Comparison of ENCODE assay signal across 23 cellular contexts in genomic region chr9:4836676-4837075, GRCh38. TPM values are rescaled to one million over a fixed set of nuclear protein-coding genes. Genes with fewer than 3 reads are reported as not detected.
DNase-seq lines count a peak whose midpoint lies in the region; ATAC-seq and TF ChIP-seq lines count a peak whose summit lies in the region.
"Had no signal": no experiment of that assay in that cellular context is flagged by ENCODE, and none has a peak within 500 bp of the region (broad histone marks: within the 10 kb centered on the region; RNA-seq: fewer than 3 reads in every experiment).

No MANE protein-coding gene starts in this region.

- H3K36me3 ChIP-seq in ascending aorta (peaks cover 0 to 10% of the 10 kb centered on the region in 2 donors), tibial artery (peaks cover 8 to 26% (median 18%) of the 10 kb centered on the region in 3 donors), hepatocyte (replicated peaks; ENCODE audit: insufficient read depth, low read depth) (no peaks in the 10 kb centered on the region)

- TF ChIP-seq CTCF in ascending aorta (IDR thresholded peaks at IDR 0.05) (no peak), fibroblast of villous mesenchyme (IDR thresholded peaks at IDR 0.05; ENCODE audit: insufficient read depth, low read depth, low read length) (no peak), tibial artery (IDR thresholded peaks at IDR 0.05) (no peak), hepatocyte (IDR thresholded peaks at IDR 0.05; ENCODE audit: poor library complexity) (no peak)

- peaks cover 12 to 29% of the 10 kb centered on the region in 2 donors for H3K36me3 Mint-ChIP-seq in activated T-cell treated with anti-CD3 and anti-CD28 coated beads, Interleukin-2, amount 50 U/mL, for 72 hours (ENCODE audit: insufficient read depth in 2 of 2)
- H3K36me3 Mint-ChIP-seq: natural killer cell treated with Interleukin-12 subunit alpha and Interleukin-12 subunit beta and Interleukin-15 and Interleukin-18, amount 100 ng/mL, for 72 hours had no signal

- WGBS in hepatocyte (ENCODE audit: low lambda C conversion rate, missing lambda C conversion rate) = 92% methylated on average over 3 of the region's 3 CpGs

- ATAC-seq in activated T-cell treated with anti-CD3 and anti-CD28 coated beads, Interleukin-2, amount 50 U/mL, for 72 hours (replicated peaks in 1 of 2) = no peak
- ATAC-seq in HG02852 (IDR thresholded peaks at IDR 0.05; ENCODE audit: unreplicated experiment) = no peak
- ATAC-seq: activated T-cell treated with anti-CD3 and anti-CD28 coated beads, Interleukin-2, amount 50 U/mL, for 4 hours; natural killer cell treated with Interleukin-12 subunit alpha and Interleukin-12 subunit beta and Interleukin-15 and Interleukin-18, amount 100 ng/mL, for 72 hours; upper lobe of right lung had no signal

- peaks cover 86% of the 10 kb centered on the region for H3K4me1 Mint-ChIP-seq in activated T-cell treated with anti-CD3 and anti-CD28 coated beads, Interleukin-2, amount 50 U/mL, for 72 hours (ENCODE audit: low read depth)

- no peaks in the 10 kb centered on the region for H3K27me3 Mint-ChIP-seq in activated T-cell treated with anti-CD3 and anti-CD28 coated beads, Interleukin-2, amount 50 U/mL, for 72 hours (ENCODE audit: low read depth)
- H3K27me3 Mint-ChIP-seq: activated naive CD8-positive, alpha-beta T cell treated with anti-CD3 and anti-CD28 coated beads, Interleukin-2, amount 10 ng/mL, durations not matched to agents 7 days and 5 days; natural killer cell treated with Interleukin-12 subunit alpha and Interleukin-12 subunit beta and Interleukin-15 and Interleukin-18, amount 100 ng/mL, for 72 hours had no signal

- intact Hi-C loops in ascending aorta (cut with DNase I) (loop anchor here (5.0 kb wide), 1 partner anchor 151 kb away; the partner anchor contains the start of gene JAK2), tibial artery (cut with DNase I; ENCODE audit: low total_unique reads) (no loop called here)

- H3K27me3 ChIP-seq in ascending aorta = no peaks in the 10 kb centered on the region
- H3K27me3 ChIP-seq in tibial artery = no peaks in the 10 kb centered on the region
- no peaks in the 10 kb centered on the region for H3K27me3 ChIP-seq in hepatocyte
- H3K27me3 ChIP-seq: esophagus muscularis mucosa, stomach, upper lobe of right lung had no signal

- H4K20me1 ChIP-seq in hepatocyte (ENCODE audit: insufficient read depth, poor library complexity, severe bottlenecking) = no peaks in the 10 kb centered on the region

- no peaks in the 10 kb centered on the region for H3K9me3 ChIP-seq in ascending aorta
- H3K9me3 ChIP-seq in tibial artery = no peaks in the 10 kb centered on the region
- H3K9me3 ChIP-seq in hepatocyte (ENCODE audit: low read depth) = no peaks in the 10 kb centered on the region
- H3K9me3 ChIP-seq: esophagus muscularis mucosa, stomach, upper lobe of right lung had no signal

- no peaks in the 10 kb centered on the region for H3K9me3 Mint-ChIP-seq in activated T-cell treated with anti-CD3 and anti-CD28 coated beads, Interleukin-2, amount 50 U/mL, for 72 hours
- H3K9me3 Mint-ChIP-seq: activated naive CD8-positive, alpha-beta T cell treated with anti-CD3 and anti-CD28 coated beads, Interleukin-2, amount 10 ng/mL, durations not matched to agents 7 days and 5 days; activated T-cell treated with anti-CD3 and anti-CD28 coated beads, Interleukin-2, amount 50 U/mL, for 4 hours; natural killer cell treated with Interleukin-12 subunit alpha and Interleukin-12 subunit beta and Interleukin-15 and Interleukin-18, amount 100 ng/mL, for 72 hours had no signal

- H3K9me2 ChIP-seq in hepatocyte (replicated peaks; ENCODE audit: insufficient read depth) = no peaks in the 10 kb centered on the region

- DNase-seq in activated T-cell treated with anti-CD3 and anti-CD28 coated beads, Interleukin-2, amount 50 U/mL, for 72 hours = no peak
- no peak for DNase-seq in activated T-cell treated with anti-CD3 and anti-CD28 coated beads for 4 hours
- DNase-seq in ascending aorta (ENCODE audit: low spot score in 2 of 2) = no peak
- DNase-seq in fibroblast of villous mesenchyme (ENCODE audit: low read depth) = peak; percentile 60
- DNase-seq in tibial artery = no peak
- DNase-seq in hepatocyte (ENCODE audit: low spot score) = no peak
- DNase-seq in GM19238 (ENCODE audit: insufficient read length, low spot score) = no peak
- DNase-seq: activated CD4-positive, CD25-positive, alpha-beta regulatory T cell; activated naive CD8-positive, alpha-beta T cell treated with anti-CD3 and anti-CD28 coated beads, Interleukin-2, amount 10 ng/mL, durations not matched to agents 7 days and 5 days; activated T-cell treated with anti-CD3 and anti-CD28 coated beads, Interleukin-2, amount 50 U/mL, for 4 hours; effector CD4-positive, alpha-beta T cell; NCI-H1105; NCI-H2081 treated with DMSO at 0.1 percent for 48 hours; NCI-H446 treated with DMSO at 0.1 percent for 48 hours; NK-92 treated with Interleukin-12 subunit alpha and Interleukin-12 subunit beta, amount 100 ng/mL, for 24 hours; stimulated activated CD4-positive, alpha-beta T cell treated with anti-CD3 and anti-CD28 coated beads, Interleukin-2, amount 100 ng/mL, for 48 hours; stomach; T1000; upper lobe of right lung had no signal

- no peak overlapping the region for H3K4me3 Mint-ChIP-seq in activated T-cell treated with anti-CD3 and anti-CD28 coated beads, Interleukin-2, amount 50 U/mL, for 72 hours
- H3K4me3 Mint-ChIP-seq: activated naive CD8-positive, alpha-beta T cell treated with anti-CD3 and anti-CD28 coated beads, Interleukin-2, amount 10 ng/mL, durations not matched to agents 7 days and 5 days; activated T-cell treated with anti-CD3 and anti-CD28 coated beads, Interleukin-2, amount 50 U/mL, for 4 hours; natural killer cell treated with Interleukin-12 subunit alpha and Interleukin-12 subunit beta and Interleukin-15 and Interleukin-18, amount 100 ng/mL, for 72 hours had no signal

- H3K4me3 ChIP-seq in ascending aorta (no peak overlapping the region), fibroblast of villous mesenchyme (ENCODE audit: low read depth, low read length) (no peak overlapping the region), tibial artery (no peak overlapping the region), hepatocyte (no peak overlapping the region)
- H3K4me3 ChIP-seq: esophagus muscularis mucosa, SK-N-MC, stomach, upper lobe of right lung had no signal

- H3K4me2 ChIP-seq in hepatocyte = no peak overlapping the region

- peak overlapping the region; percentile 1 for H3K27ac Mint-ChIP-seq in activated T-cell treated with anti-CD3 and anti-CD28 coated beads, Interleukin-2, amount 50 U/mL, for 72 hours
- H3K27ac Mint-ChIP-seq: activated naive CD8-positive, alpha-beta T cell treated with anti-CD3 and anti-CD28 coated beads, Interleukin-2, amount 10 ng/mL, durations not matched to agents 7 days and 5 days had no signal

- H3K79me2 ChIP-seq in hepatocyte = peaks cover 3% of the 10 kb centered on the region

- H3K27ac ChIP-seq in ascending aorta (peak overlapping the region; percentile 64 to 79), tibial artery (peak overlapping the region; percentile 82 to 84), hepatocyte (no peak overlapping the region)
- H3K27ac ChIP-seq: SK-N-MC, upper lobe of right lung had no signal

- peaks cover 0 to 35% of the 10 kb centered on the region in 2 donors for H3K4me1 ChIP-seq in ascending aorta
- peaks cover 0 to 86% (median 51%) of the 10 kb centered on the region in 4 donors for H3K4me1 ChIP-seq in tibial artery
- H3K4me1 ChIP-seq in hepatocyte (ENCODE audit: insufficient read depth) = peaks cover 11% of the 10 kb centered on the region

- no peak overlapping the region for H2AFZ ChIP-seq in hepatocyte

RNA-seq across cellular contexts. Expression of gene RCL1, which starts 43.9 kb away (rescaled TPM):
- 10 to 100 TPM; 29.7 to 38.8 TPM for total RNA-seq in activated T-cell treated with anti-CD3 and anti-CD28 coated beads, Interleukin-2, amount 50 U/mL, for 72 hours
- total RNA-seq in ascending aorta = 28.3 TPM
- total RNA-seq in fibroblast of villous mesenchyme = 9.7 and 10.4 TPM in 2 replicates
- 25.6 and 38.9 TPM in 2 replicates for total RNA-seq in hepatocyte
- polyA plus RNA-seq in hepatocyte = 20.9 and 30.1 TPM in 2 replicates
